Comparison of ENCODE assay signal across 24 cellular contexts in genomic region chr3:52293491-52294319, GRCh38. TPM values are rescaled to one million over a fixed set of nuclear protein-coding genes. Genes with fewer than 3 reads are reported as not detected.
A peak's percentile ranks its signal among the peaks of the same experiment; 100 is the strongest.
DNase-seq lines count a peak whose midpoint lies in the region; ATAC-seq, FAIRE-seq and TF ChIP-seq lines count a peak whose summit lies in the region.
"Had no signal": no experiment of that assay in that cellular context is flagged by ENCODE, and none has a peak within 500 bp of the region (broad histone marks: within the 10 kb centered on the region; RNA-seq: fewer than 3 reads in every experiment).

No MANE protein-coding gene starts in this region.

- H3K4me3 Mint-ChIP-seq in activated naive CD4-positive, alpha-beta T cell treated with anti-CD3 and anti-CD28 coated beads, Interleukin-2, amount 10 ng/mL, durations not matched to agents 7 days and 5 days, result no peak overlapping the region
- H3K4me3 Mint-ChIP-seq in neural crest cell, result peak overlapping the region; percentile 23
- H3K4me3 Mint-ChIP-seq: CD4-positive, CD25-positive, alpha-beta regulatory T cell; GM23338 had no signal

- no peak for TF ChIP-seq POLR2A in gastrocnemius medialis (IDR thresholded peaks at IDR 0.05)

- H3K9me3 ChIP-seq in kidney (ENCODE audit: control insufficient read depth in 1 of 2, low read length in 2 of 2) (no peaks in the 10 kb centered on the region), aorta (ENCODE audit: control insufficient read depth, low read length) (no peaks in the 10 kb centered on the region), gastrocnemius medialis (no peaks in the 10 kb centered on the region)
- H3K9me3 ChIP-seq: HAP-1, Peyer's patch had no signal

- ATAC-seq in activated naive CD4-positive, alpha-beta T cell treated with anti-CD3 and anti-CD28 coated beads, Interleukin-2, amount 50 U/mL, for 72 hours, result no peak
- ATAC-seq in aorta (ENCODE audit: low FRiP score), result no peak
- no peak for ATAC-seq in GM18907 (IDR thresholded peaks at IDR 0.05; ENCODE audit: unreplicated experiment)
- ATAC-seq in gastrocnemius medialis, result no peak
- ATAC-seq: GM23338 had no signal

- FAIRE-seq in kidney (lab: Jason Lieb, UNC) (no peak), urothelium cell line (lab: Jason Lieb, UNC) (no peak)
- FAIRE-seq: D721Med had no signal

- intact Hi-C loops in kidney (cut with DNase I) (no loop called here), aorta (cut with DNase I) (no loop called here), gastrocnemius medialis (cut with DNase I; ENCODE audit: low total_unique reads) (no loop called here)

- H3K27me3 Mint-ChIP-seq in activated naive CD4-positive, alpha-beta T cell treated with anti-CD3 and anti-CD28 coated beads, Interleukin-2, amount 10 ng/mL, durations not matched to agents 7 days and 5 days, result no peaks in the 10 kb centered on the region
- H3K27me3 Mint-ChIP-seq in neural crest cell (ENCODE audit: low read depth), result no peaks in the 10 kb centered on the region
- H3K27me3 Mint-ChIP-seq: CD4-positive, CD25-positive, alpha-beta regulatory T cell had no signal

- H3K4me1 ChIP-seq in kidney (ENCODE audit: control insufficient read depth in 1 of 2, insufficient read depth in 1 of 2, low read depth in 1 of 2, low read length in 2 of 2), result peaks cover under 1 to 30% of the 10 kb centered on the region in 2 donors
- H3K4me1 ChIP-seq in aorta (ENCODE audit: control insufficient read depth in 1 of 2, insufficient read depth in 2 of 2, low read length in 2 of 2), result no peaks in the 10 kb centered on the region
- peaks cover 0 to under 1% of the 10 kb centered on the region in 2 donors for H3K4me1 ChIP-seq in gastrocnemius medialis
- H3K4me1 ChIP-seq: HAP-1 had no signal

- 82 to 86% methylated on average over 17 of the region's 17 CpGs for WGBS in aorta, 2 donors

- TF ChIP-seq CTCF in kidney (IDR thresholded peaks at IDR 0.05; ENCODE audit: borderline replicate concordance, extremely low read depth, insufficient read depth) (no peak), neural crest cell (conservative IDR thresholded peaks at IDR 0.05) (no peak), gastrocnemius medialis (IDR thresholded peaks at IDR 0.05 in 4 of 5, conservative IDR thresholded peaks at IDR 0.05 in 1 of 5) (no peak)

- H3K27ac ChIP-seq in kidney (ENCODE audit: low read depth in 2 of 2, low read length in 2 of 2), result no peak overlapping the region
- no peak overlapping the region for H3K27ac ChIP-seq in aorta (ENCODE audit: low read depth in 1 of 2, low read length in 2 of 2)
- H3K27ac ChIP-seq in gastrocnemius medialis, result no peak overlapping the region
- H3K27ac ChIP-seq: Peyer's patch, SK-N-MC had no signal

- H3K27me3 ChIP-seq in aorta (ENCODE audit: control insufficient read depth in 1 of 2, insufficient read depth in 2 of 2, low read length in 1 of 2) (no peaks in the 10 kb centered on the region), gastrocnemius medialis (no peaks in the 10 kb centered on the region)
- H3K27me3 ChIP-seq: Peyer's patch had no signal

- in situ Hi-C loops in gastrocnemius medialis (cut with MboI; ENCODE audit: low sequenced_read_pairs in 4 of 4), result no loop called here

- peak overlapping the region; percentile 60 for H3K27ac Mint-ChIP-seq in activated naive CD4-positive, alpha-beta T cell treated with anti-CD3 and anti-CD28 coated beads, Interleukin-2, amount 10 ng/mL, durations not matched to agents 7 days and 5 days
- H3K27ac Mint-ChIP-seq in activated naive CD4-positive, alpha-beta T cell treated with anti-CD3 and anti-CD28 coated beads, Interleukin-2, amount 50 U/mL, for 72 hours, result no peak overlapping the region
- H3K27ac Mint-ChIP-seq in neural crest cell (ENCODE audit: unreplicated experiment), result no peak overlapping the region
- H3K27ac Mint-ChIP-seq: CD4-positive, CD25-positive, alpha-beta regulatory T cell; GM23338 had no signal

- H3K4me3 ChIP-seq in kidney (ENCODE audit: low read length in 2 of 2) (no peak overlapping the region), aorta (ENCODE audit: low read length in 2 of 2) (no peak overlapping the region), gastrocnemius medialis (no peak overlapping the region)
- H3K4me3 ChIP-seq: GM23338, HAP-1, Peyer's patch, SK-N-MC had no signal

- H3K36me3 Mint-ChIP-seq in activated naive CD4-positive, alpha-beta T cell treated with anti-CD3 and anti-CD28 coated beads, Interleukin-2, amount 10 ng/mL, durations not matched to agents 7 days and 5 days, result peaks cover 16% of the 10 kb centered on the region
- H3K36me3 Mint-ChIP-seq in activated naive CD4-positive, alpha-beta T cell treated with anti-CD3 and anti-CD28 coated beads, Interleukin-2, amount 50 U/mL, for 72 hours, result no peaks in the 10 kb centered on the region
- H3K36me3 Mint-ChIP-seq in neural crest cell (ENCODE audit: low read depth), result no peaks in the 10 kb centered on the region

- CTCF ChIA-PET in activated naive CD4-positive, alpha-beta T cell treated with anti-CD3 and anti-CD28 coated beads, Interleukin-2, amount 10 ng/mL, durations not matched to agents 7 days and 5 days (lab: Charles Lee), result interaction anchor here (1.0 to 3.9 kb wide), 3 partner anchors 62 to 155 kb away, joined by 4 to 16 read pairs (median 5); no protein-coding TSS in a partner anchor

- H3K9me3 Mint-ChIP-seq in activated naive CD4-positive, alpha-beta T cell treated with anti-CD3 and anti-CD28 coated beads, Interleukin-2, amount 10 ng/mL, durations not matched to agents 7 days and 5 days, result no peaks in the 10 kb centered on the region
- H3K9me3 Mint-ChIP-seq in activated naive CD4-positive, alpha-beta T cell treated with anti-CD3 and anti-CD28 coated beads, Interleukin-2, amount 50 U/mL, for 72 hours, result no peaks in the 10 kb centered on the region
- no peaks in the 10 kb centered on the region for H3K9me3 Mint-ChIP-seq in neural crest cell
- H3K9me3 Mint-ChIP-seq: CD4-positive, CD25-positive, alpha-beta regulatory T cell; GM23338 had no signal

- peaks cover 21% of the 10 kb centered on the region for H3K4me1 Mint-ChIP-seq in activated naive CD4-positive, alpha-beta T cell treated with anti-CD3 and anti-CD28 coated beads, Interleukin-2, amount 10 ng/mL, durations not matched to agents 7 days and 5 days
- H3K4me1 Mint-ChIP-seq in neural crest cell, result peaks cover 12% of the 10 kb centered on the region

- DNase-seq in activated naive CD4-positive, alpha-beta T cell treated with anti-CD3 and anti-CD28 coated beads, Interleukin-2, amount 10 ng/mL, durations not matched to agents 7 days and 5 days, result no peak
- DNase-seq in activated naive CD4-positive, alpha-beta T cell treated with anti-CD3 and anti-CD28 coated beads, Interleukin-2, amount 50 U/mL, for 72 hours (ENCODE audit: low spot score in 2 of 2), result no peak
- DNase-seq in kidney (peak; percentile 57), neural crest cell (ENCODE audit: low read depth, low spot score) (no peak), aorta (peak; percentile 32 to 38), urothelium cell line (ENCODE audit: low spot score) (no peak), gastrocnemius medialis (no peak)
- DNase-seq: CD4-positive, CD25-positive, alpha-beta regulatory T cell; NCI-H1048; NCI-H1417; NCI-H187; NCI-H2081 treated with DMSO at 0.1 percent for 48 hours; NCI-H2171; NCI-H226; NCI-H510A; NCI-H69; OCI-M1; SIG-M5 had no signal

- H3K9ac ChIP-seq in kidney (ENCODE audit: low read length in 2 of 2), result no peak overlapping the region

- H3K36me3 ChIP-seq in kidney (ENCODE audit: control insufficient read depth in 1 of 2, insufficient read depth in 2 of 2, low read length in 2 of 2) (peaks cover 8 to 15% of the 10 kb centered on the region in 2 donors), aorta (ENCODE audit: control insufficient read depth in 1 of 2, insufficient read depth in 2 of 2, low read length in 1 of 2) (no peaks in the 10 kb centered on the region), gastrocnemius medialis (peaks cover 0 to 25% of the 10 kb centered on the region in 2 donors)
- H3K36me3 ChIP-seq: HAP-1 had no signal

RNA-seq across cellular contexts. Expression of gene GLYCTK, which starts 6.1 kb away (rescaled TPM):
- 10 to 100 TPM; 20.4 to 24.1 TPM for total RNA-seq in activated naive CD4-positive, alpha-beta T cell treated with anti-CD3 and anti-CD28 coated beads, Interleukin-2, amount 50 U/mL, for 72 hours
- total RNA-seq in kidney (30.7 TPM), neural crest cell (6.1 and 9.7 TPM in 2 replicates), aorta (10 to 100 TPM in 1 of 2 donors, 1 to 10 TPM in 1; 9.7 to 13.9 TPM), gastrocnemius medialis (10 to 100 TPM in 1 of 4 donors, 1 to 10 TPM in 3; 5.1 to 11.2 (median 7.7) TPM)
- polyA plus RNA-seq in kidney (ENCODE audit: insufficient read depth, low read depth, low replicate concordance) (50.2 TPM), aorta (10 to 100 TPM in 1 of 2 donors, 1 to 10 TPM in 1; 9.9 to 15.6 TPM)

RNA-seq across cellular contexts. Expression of gene WDR82, which starts 15.3 kb away (rescaled TPM):
- total RNA-seq in activated naive CD4-positive, alpha-beta T cell treated with anti-CD3 and anti-CD28 coated beads, Interleukin-2, amount 50 U/mL, for 72 hours, result 100 to 1,000 TPM in 1 of 2 donors, 10 to 100 TPM in 1; 96.6 to 129 TPM
- total RNA-seq in kidney (75.8 TPM), neural crest cell (114 and 119 TPM in 2 replicates), aorta (10 to 100 TPM; 58.1 to 72.4 TPM), gastrocnemius medialis (10 to 100 TPM; 54.1 to 64.9 (median 59.3) TPM)
- polyA plus RNA-seq in kidney (ENCODE audit: insufficient read depth, low read depth, low replicate concordance) (20.9 TPM), aorta (10 to 100 TPM; 27.9 to 31.6 TPM)

RNA-seq across cellular contexts. Expression of gene DNAH1, which starts 22.4 kb away (rescaled TPM):
- 10 to 100 TPM; 17.5 to 19.8 TPM for total RNA-seq in activated naive CD4-positive, alpha-beta T cell treated with anti-CD3 and anti-CD28 coated beads, Interleukin-2, amount 50 U/mL, for 72 hours
- 12.1 TPM for total RNA-seq in kidney
- 1.7 TPM for polyA plus RNA-seq in kidney (ENCODE audit: insufficient read depth, low read depth, low replicate concordance)
- 2.4 and 3.2 TPM in 2 replicates for total RNA-seq in neural crest cell
- total RNA-seq in aorta, result 10 to 100 TPM; 10.3 to 24.1 TPM
- polyA plus RNA-seq in aorta, result 10 to 100 TPM in 1 of 2 donors, under 1 TPM in 1; 0.88 to 11.3 TPM
- total RNA-seq in gastrocnemius medialis, result 1 to 10 TPM; 1.4 to 6.8 (median 2.0) TPM

RNA-seq across cellular contexts. Expression of gene PPM1M, which starts 48.1 kb away (rescaled TPM):
- total RNA-seq in activated naive CD4-positive, alpha-beta T cell treated with anti-CD3 and anti-CD28 coated beads, Interleukin-2, amount 50 U/mL, for 72 hours, result 10 to 100 TPM; 52.3 to 74.1 TPM
- total RNA-seq in kidney, result 32.5 TPM
- 23.2 TPM for polyA plus RNA-seq in kidney (ENCODE audit: insufficient read depth, low read depth, low replicate concordance)
- total RNA-seq in neural crest cell, result 4.3 and 4.4 TPM in 2 replicates
- total RNA-seq in aorta, result 10 to 100 TPM; 26.7 to 43.4 TPM
- 10 to 100 TPM; 26.2 to 33.7 TPM for polyA plus RNA-seq in aorta
- total RNA-seq in gastrocnemius medialis, result 1 to 10 TPM in 3 of 4 donors, under 1 TPM in 1; 0.97 to 5.2 (median 3.5) TPM

RNA-seq across cellular contexts. Expression of gene TWF2, which starts 54.7 kb away (rescaled TPM):
- 100 to 1,000 TPM in 1 of 2 donors, 10 to 100 TPM in 1; 75.8 to 139 TPM for total RNA-seq in activated naive CD4-positive, alpha-beta T cell treated with anti-CD3 and anti-CD28 coated beads, Interleukin-2, amount 50 U/mL, for 72 hours
- total RNA-seq in kidney (59.9 TPM), neural crest cell (30.7 and 31.7 TPM in 2 replicates), aorta (10 to 100 TPM; 40.5 to 52.2 TPM), gastrocnemius medialis (100 to 1,000 TPM in 3 of 4 donors, 10 to 100 TPM in 1; 99.2 to 222 (median 168) TPM)
- polyA plus RNA-seq in kidney (ENCODE audit: insufficient read depth, low read depth, low replicate concordance) (44.0 TPM), aorta (10 to 100 TPM; 42.3 to 48.0 TPM)

Comparison
In these comparisons a context has a peak if more than half of its experiments do, and no peak if none do; other contexts are left out.
1. DNase-seq: peak in kidney (single experiment) and aorta (2 of 2); none in activated naive CD4-positive, alpha-beta T cell treated with anti-CD3 and anti-CD28 coated beads, Interleukin-2, amount 10 ng/mL, durations not matched to agents 7 days and 5 days (single experiment), activated naive CD4-positive, alpha-beta T cell treated with anti-CD3 and anti-CD28 coated beads, Interleukin-2, amount 50 U/mL, for 72 hours (0 of 2), neural crest cell (single experiment), urothelium cell line (single experiment) and gastrocnemius medialis (0 of 2).